11 cellular contexts compared by ENCODE assay signal in the genomic region with DNA sequence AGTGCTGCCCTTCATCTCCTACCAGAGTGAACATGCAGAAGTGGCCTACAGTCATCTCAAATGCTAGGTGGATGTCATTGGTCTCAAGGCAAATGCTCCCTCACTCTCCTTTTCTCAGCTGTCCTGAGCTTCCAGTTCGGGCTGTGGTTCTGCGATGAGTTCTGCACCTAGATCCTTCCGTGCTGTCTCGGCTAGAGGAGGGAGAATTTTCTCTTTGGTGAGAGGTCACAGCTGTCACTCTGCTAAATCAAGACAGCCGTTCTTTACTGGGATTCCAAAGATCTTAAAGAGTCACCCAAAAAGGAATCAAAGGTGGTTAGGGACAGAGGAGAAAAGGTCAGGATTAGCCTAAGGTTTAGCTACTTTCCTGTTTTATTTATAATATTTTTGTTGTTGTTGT. TPM values are rescaled to one million over a fixed set of nuclear protein-coding genes. Genes with fewer than 3 reads are reported as not detected.
DNase-seq lines count a peak whose midpoint lies in the region; TF ChIP-seq lines count a peak whose summit lies in the region.
"Had no signal": no experiment of that assay in that cellular context is flagged by ENCODE, and none has a peak within 500 bp of the region (broad histone marks: within the 10 kb centered on the region; RNA-seq: fewer than 3 reads in every experiment).

No MANE protein-coding gene starts in this region.

- H4K20me1 ChIP-seq in OCI-LY1 (ENCODE audit: insufficient read depth, low read length) = no peaks in the 10 kb centered on the region

- TF ChIP-seq CTCF in GM06990 (IDR thresholded peaks at IDR 0.05; ENCODE audit: insufficient read depth, low read length, poor library complexity, severe bottlenecking) (no peak), OCI-LY1 (IDR thresholded peaks at IDR 0.05; ENCODE audit: low read length) (no peak), dorsolateral prefrontal cortex (IDR thresholded peaks at IDR 0.05 in 54 of 56, conservative IDR thresholded peaks at IDR 0.05 in 2 of 56; ENCODE audit: low read depth in 1 of 56, partially characterized antibody in 56 of 56) (no peak), osteocyte (IDR thresholded peaks at IDR 0.05) (no peak)

- POLR2A ChIA-PET in HEK293T (lab: Yijun Ruan, JAX) = interaction anchor here (0.8 kb wide), 1 partner anchor 221 kb away, joined by 4 read pairs; no protein-coding TSS in a partner anchor

- H3K27ac Mint-ChIP-seq in osteocyte (ENCODE audit: unreplicated experiment) = peak overlapping the region; percentile 86

- peak overlapping the region; percentile 75; the same call in 1 of the 2 replicates for H3K9ac ChIP-seq in OCI-LY1 (ENCODE audit: low read length)

- no peaks in the 10 kb centered on the region for H3F3A ChIP-seq in OCI-LY1 (ENCODE audit: insufficient read depth, low read length)

- H3K79me2 ChIP-seq in OCI-LY1 (ENCODE audit: insufficient read depth, low read length) = peaks cover 61% of the 10 kb centered on the region

- no peaks in the 10 kb centered on the region for H3K9me3 Mint-ChIP-seq in osteocyte (ENCODE audit: unreplicated experiment)

- no peaks in the 10 kb centered on the region for H3K9me3 ChIP-seq in OCI-LY1 (ENCODE audit: low read length)
- H3K9me3 ChIP-seq: testis had no signal

- no peak for DNase-seq in GM06990 (ENCODE audit: extremely low read depth, insufficient read length)
- no peak for DNase-seq in dorsolateral prefrontal cortex
- DNase-seq in osteocyte (ENCODE audit: extremely low spot score, unreplicated experiment) = no peak
- DNase-seq in HEK293T (ENCODE audit: extremely low spot score) = no peak
- no peak for DNase-seq in NCI-H146 (lab: John Stamatoyannopoulos, UW)
- no peak for DNase-seq in NCI-H128 (lab: John Stamatoyannopoulos, UW; ENCODE audit: unreplicated experiment)
- DNase-seq in activated CD4-positive, CD25-positive, alpha-beta regulatory T cell (lab: John Stamatoyannopoulos, UW) = no peak
- DNase-seq: midbrain, NCI-H187, testis had no signal

- CTCF ChIA-PET in HEK293T (lab: Yijun Ruan, JAX) = interaction anchor here (0.6 to 2.2 kb wide), 6 partner anchors 18 to 1168 kb away, joined by 3 to 10 read pairs (median 6); a partner anchor contains a TSS

- intact Hi-C loops in dorsolateral prefrontal cortex (cut with DNase I) = loop anchor here in 1 of 2 donors (5.0 to 10.0 kb wide), 2 partner anchors 219 to 1173 kb away; no protein-coding TSS in a partner anchor

- H3K4me3 ChIP-seq in GM06990 (replicated peaks; ENCODE audit: low read depth, low read length) (peak overlapping the region; percentile 93), OCI-LY1 (ENCODE audit: low read depth, low read length, poor library complexity, severe bottlenecking) (peak overlapping the region; percentile 83), dorsolateral prefrontal cortex (peak overlapping the region in 58 of 59 donors; percentile 20 to 97 (median 87))
- H3K4me3 ChIP-seq: testis had no signal

- peaks cover 61% of the 10 kb centered on the region for H3K4me1 Mint-ChIP-seq in osteocyte (ENCODE audit: unreplicated experiment)

- H2AFZ ChIP-seq in OCI-LY1 (ENCODE audit: low read length) = no peak overlapping the region

- H3K4me2 ChIP-seq in OCI-LY1 (ENCODE audit: low read length) = peak overlapping the region; percentile 89

- H3K36me3 Mint-ChIP-seq in osteocyte (ENCODE audit: unreplicated experiment) = peaks cover 8% of the 10 kb centered on the region

- peaks cover 39% of the 10 kb centered on the region for H3K4me1 ChIP-seq in OCI-LY1 (ENCODE audit: insufficient read depth, low read length, severe bottlenecking)

- H3K27ac ChIP-seq in OCI-LY1 (ENCODE audit: low read depth, low read length, poor library complexity, severe bottlenecking) = no peak overlapping the region
- peak overlapping the region in 48 of 59 donors; percentile 0 to 99 (median 56) for H3K27ac ChIP-seq in dorsolateral prefrontal cortex
- H3K27ac ChIP-seq: testis had no signal

- H3K36me3 ChIP-seq in GM06990 (ENCODE audit: control insufficient read depth, insufficient read depth, low read length) = peaks cover 7% of the 10 kb centered on the region
- H3K36me3 ChIP-seq in OCI-LY1 (ENCODE audit: insufficient read depth, low read length) = peaks cover 39% of the 10 kb centered on the region

- no peaks in the 10 kb centered on the region for H3K27me3 Mint-ChIP-seq in osteocyte (ENCODE audit: unreplicated experiment)

- no peaks in the 10 kb centered on the region for H3K9me2 ChIP-seq in OCI-LY1 (ENCODE audit: low read depth, low read length)

- H3K4me3 Mint-ChIP-seq in osteocyte (ENCODE audit: unreplicated experiment) = peak overlapping the region; percentile 84

- H3K27me3 ChIP-seq in GM06990 (replicated peaks; ENCODE audit: control insufficient read depth, insufficient read depth, low read length) (no peaks in the 10 kb centered on the region), OCI-LY1 (ENCODE audit: insufficient read depth, low read length) (no peaks in the 10 kb centered on the region), dorsolateral prefrontal cortex (no peaks in the 10 kb centered on the region)
- H3K27me3 ChIP-seq: testis had no signal

TF ChIP-seq in HEK293T, 16 proteins besides CTCF, POLR2A, EP300 and RAD21:
- TF ChIP-seq NFRKB (IDR thresholded peaks at IDR 0.05) (no peak), LEF1 (IDR thresholded peaks at IDR 0.05; ENCODE audit: borderline replicate concordance) (no peak), TARDBP (IDR thresholded peaks at IDR 0.05) (no peak)

RNA-seq across cellular contexts. Expression of a gene that starts 2.9 kb away (rescaled TPM):
- 10 to 100 TPM; 32.1 to 60.1 (median 47.7) TPM for total RNA-seq in dorsolateral prefrontal cortex
- total RNA-seq in osteocyte = 35.9 and 40.6 TPM in 2 replicates

RNA-seq across cellular contexts. Expression of a gene that starts 17.4 kb away (rescaled TPM):
- 1 to 10 TPM in 119 of 120 experiments, under 1 TPM in 1; 0.46 to 3.4 (median 2.0) TPM for total RNA-seq in dorsolateral prefrontal cortex
- 0.78 and 1.0 TPM in 2 replicates for total RNA-seq in osteocyte
